17 cellular contexts compared by ENCODE assay signal in the genomic region with DNA sequence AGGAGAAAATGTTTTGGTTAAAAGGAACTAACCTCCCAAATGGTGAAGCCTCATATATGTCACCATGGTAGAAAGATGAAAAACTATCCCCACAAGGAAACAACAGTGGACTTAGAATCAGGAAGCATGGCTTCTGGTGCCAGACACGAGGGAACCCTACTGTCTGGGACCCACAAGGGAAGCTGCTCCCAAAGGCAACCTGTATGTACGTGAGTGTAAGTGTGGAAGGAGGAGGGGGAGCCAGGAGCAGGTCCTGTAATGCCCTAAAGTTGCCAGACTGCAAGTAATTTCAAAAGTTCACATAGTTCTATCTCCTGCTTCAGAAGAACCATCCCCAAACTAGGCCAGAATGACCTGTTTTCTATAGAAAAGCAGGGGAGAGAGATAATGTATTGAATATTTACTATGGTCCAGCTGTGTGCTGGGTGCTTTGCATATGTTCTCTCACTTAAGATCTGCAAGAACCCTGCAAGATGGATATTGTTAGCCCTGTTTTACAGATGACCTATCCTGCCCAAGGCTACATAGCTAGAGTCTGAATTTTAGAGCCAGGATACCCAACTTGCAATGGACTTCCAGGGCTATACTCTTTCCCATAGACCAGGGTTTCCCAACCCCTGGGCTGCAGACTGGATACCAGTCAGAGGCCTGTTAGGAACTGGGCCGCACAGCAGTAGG. TPM values are rescaled to one million over a fixed set of nuclear protein-coding genes. Genes with fewer than 3 reads are reported as not detected.
A peak's percentile ranks its signal among the peaks of the same experiment; 100 is the strongest.
DNase-seq lines count a peak whose midpoint lies in the region; ATAC-seq, FAIRE-seq and TF ChIP-seq lines count a peak whose summit lies in the region.
"Had no signal": no experiment of that assay in that cellular context is flagged by ENCODE, and none has a peak within 500 bp of the region (broad histone marks: within the 10 kb centered on the region; RNA-seq: fewer than 3 reads in every experiment).

No MANE protein-coding gene starts in this region.

- TF ChIP-seq RAD21 in A549 (conservative IDR thresholded peaks at IDR 0.05 in 1 of 2, IDR thresholded peaks at IDR 0.05 in 1 of 2) = no peak

- TF ChIP-seq POLR2A in A549 (IDR thresholded peaks at IDR 0.05; ENCODE audit: low read length) = no peak

- H3K9me3 Mint-ChIP-seq in activated CD4-positive, alpha-beta T cell treated with anti-CD3 and anti-CD28 coated beads, Interleukin-2, amount 10 ng/mL, durations not matched to agents 24 days and 14 days = no peaks in the 10 kb centered on the region
- no peaks in the 10 kb centered on the region for H3K9me3 Mint-ChIP-seq in Caco-2 (ENCODE audit: unreplicated experiment)

- H3K36me3 Mint-ChIP-seq in activated CD4-positive, alpha-beta T cell treated with anti-CD3 and anti-CD28 coated beads, Interleukin-2, amount 10 ng/mL, durations not matched to agents 24 days and 14 days (ENCODE audit: low read depth) = peaks cover 63% of the 10 kb centered on the region
- H3K36me3 Mint-ChIP-seq in T-helper 17 cell (ENCODE audit: low read depth) = no peaks in the 10 kb centered on the region
- H3K36me3 Mint-ChIP-seq in Caco-2 (ENCODE audit: insufficient read depth, unreplicated experiment) = peaks cover 3% of the 10 kb centered on the region

- BruUV-seq in Caco-2 (replicated peaks; lab: Mats Ljungman, UMichigan) = no TSS peak

- H3K4me3 Mint-ChIP-seq in activated CD4-positive, alpha-beta T cell treated with anti-CD3 and anti-CD28 coated beads, Interleukin-2, amount 10 ng/mL, durations not matched to agents 24 days and 14 days = no peak overlapping the region
- peak overlapping the region; percentile 41 for H3K4me3 Mint-ChIP-seq in T-helper 17 cell
- no peak overlapping the region for H3K4me3 Mint-ChIP-seq in Caco-2 (ENCODE audit: unreplicated experiment)

- no peak overlapping the region for H3K4me2 ChIP-seq in A549

- no peaks in the 10 kb centered on the region for H3K36me3 ChIP-seq in Caco-2 (ENCODE audit: control insufficient read depth, insufficient read depth, low read length)
- H3K36me3 ChIP-seq: SJCRH30 had no signal

- CTCF ChIA-PET in A549 (lab: Yijun Ruan, JAX) = interaction anchor here (1.2 kb wide), 1 partner anchor 35 kb away, joined by 3 read pairs; no protein-coding TSS in a partner anchor
- CTCF ChIA-PET in Caco-2 (lab: Charles Lee) = no interaction called here

- no peaks in the 10 kb centered on the region for H3K27me3 Mint-ChIP-seq in activated CD4-positive, alpha-beta T cell treated with anti-CD3 and anti-CD28 coated beads, Interleukin-2, amount 10 ng/mL, durations not matched to agents 24 days and 14 days
- no peaks in the 10 kb centered on the region for H3K27me3 Mint-ChIP-seq in T-helper 17 cell
- H3K27me3 Mint-ChIP-seq in Caco-2 (ENCODE audit: insufficient read depth, unreplicated experiment) = no peaks in the 10 kb centered on the region

- POLR2A ChIA-PET in A549 (lab: Yijun Ruan, JAX) = no interaction called here
- POLR2A ChIA-PET in Caco-2 (lab: Charles Lee) = no interaction called here

- peaks cover 18% of the 10 kb centered on the region for H3K4me1 ChIP-seq in A549
- H3K4me1 ChIP-seq in Caco-2 = peaks cover 13% of the 10 kb centered on the region

- intact Hi-C loops in activated CD4-positive, alpha-beta T cell treated with anti-CD3 and anti-CD28 coated beads, Interleukin-2, amount 10 ng/mL, durations not matched to agents 24 days and 14 days (cut with micrococcal nuclease) = no loop called here
- intact Hi-C loops in Caco-2 (cut with micrococcal nuclease; ENCODE audit: unreplicated experiment) = no loop called here

- H3K27ac ChIP-seq in A549 = 0 out of 6 replicates have a peak overlapping the region, but pooled peaks of 1 of the 2 experiments have one; percentile 2
- H3K27ac ChIP-seq: SJCRH30 had no signal

- H3K4me3 ChIP-seq in A549 (no peak overlapping the region), Caco-2 (ENCODE audit: low read depth, low read length) (no peak overlapping the region)
- H3K4me3 ChIP-seq: SJCRH30 had no signal

- FAIRE-seq in A549 (lab: Jason Lieb, UNC) = no peak
- FAIRE-seq: GM18507, HTR-8/SVneo had no signal

- peaks cover 33% of the 10 kb centered on the region for H3K4me1 Mint-ChIP-seq in activated CD4-positive, alpha-beta T cell treated with anti-CD3 and anti-CD28 coated beads, Interleukin-2, amount 10 ng/mL, durations not matched to agents 24 days and 14 days
- peaks cover 9% of the 10 kb centered on the region for H3K4me1 Mint-ChIP-seq in T-helper 17 cell
- peaks cover 3% of the 10 kb centered on the region for H3K4me1 Mint-ChIP-seq in Caco-2 (ENCODE audit: low read depth, unreplicated experiment)

- 89% methylated on average over 3 of the region's 3 CpGs for WGBS in A549 (ENCODE audit: missing lambda C conversion rate)

- no peak for DNase-seq in activated CD4-positive, alpha-beta T cell treated with anti-CD3 and anti-CD28 coated beads, Interleukin-2, amount 10 ng/mL, durations not matched to agents 24 days and 14 days
- no peak for DNase-seq in activated CD4-positive, alpha-beta T cell treated with anti-CD3 and anti-CD28 coated beads for 4 hours
- DNase-seq in A549 (ENCODE audit: low read depth in 1 of 2, low spot score in 1 of 2) = no peak
- no peak for DNase-seq in T-helper 17 cell
- DNase-seq in islet precursor cell = peak; percentile 42
- no peak for DNase-seq in Caco-2
- DNase-seq: C1 segment of cervical spinal cord, HCEC 1CT, NCI-H1436 treated with DMSO at 0.1 percent for 48 hours, NCI-H345, NCI-H526 treated with DMSO at 0.1 percent for 48 hours, RPMI8226, SJCRH30 had no signal

- ATAC-seq in A549 = peak; percentile 6 to 15; a peak in 5 of 6 replicates
- ATAC-seq in T-helper 17 cell = no peak
- no peak for ATAC-seq in GM21367 (IDR thresholded peaks at IDR 0.05; ENCODE audit: unreplicated experiment)
- ATAC-seq in HG02973 (IDR thresholded peaks at IDR 0.05; ENCODE audit: unreplicated experiment) = no peak

- H3K27me3 ChIP-seq in Caco-2 (replicated peaks; ENCODE audit: control insufficient read depth, insufficient read depth, low read length) = no peaks in the 10 kb centered on the region
- H3K27me3 ChIP-seq: SJCRH30 had no signal

- H3K27ac Mint-ChIP-seq in activated CD4-positive, alpha-beta T cell treated with anti-CD3 and anti-CD28 coated beads, Interleukin-2, amount 10 ng/mL, durations not matched to agents 24 days and 14 days = peak overlapping the region; percentile 8
- H3K27ac Mint-ChIP-seq in T-helper 17 cell = no peak overlapping the region
- H3K27ac Mint-ChIP-seq in Caco-2 (ENCODE audit: unreplicated experiment) = no peak overlapping the region

- no peak for TF ChIP-seq EP300 in A549 (IDR thresholded peaks at IDR 0.05)

- H3K9me3 ChIP-seq in A549 (no peaks in the 10 kb centered on the region), T-helper 17 cell (ENCODE audit: control insufficient read depth, low read length, poor library complexity, severe bottlenecking) (no peaks in the 10 kb centered on the region), Caco-2 (no peaks in the 10 kb centered on the region)
- H3K9me3 ChIP-seq: SJCRH30 had no signal

- no peak for TF ChIP-seq CTCF in A549 (IDR thresholded peaks at IDR 0.05)
- TF ChIP-seq CTCF in Caco-2 (IDR thresholded peaks at IDR 0.05; ENCODE audit: insufficient read depth in 1 of 2, low read depth in 1 of 2, low read length in 1 of 2, severe bottlenecking in 1 of 2, unreplicated experiment in 1 of 2) = no peak

TF ChIP-seq in A549, 52 proteins besides CTCF, POLR2A, EP300 and RAD21:
- TF ChIP-seq SREBF2 (IDR thresholded peaks at IDR 0.05) (no peak), RNF2 (IDR thresholded peaks at IDR 0.05; ENCODE audit: borderline replicate concordance, low read depth) (no peak), POLR2AphosphoS2 (conservative IDR thresholded peaks at IDR 0.05; ENCODE audit: low read length) (peak; percentile 82)

RNA-seq across cellular contexts. Expression of gene DUSP5, which starts 19.2 kb away (rescaled TPM):
- 76.0 and 79.9 TPM in 2 replicates for total RNA-seq in activated CD4-positive, alpha-beta T cell treated with anti-CD3 and anti-CD28 coated beads, Interleukin-2, amount 10 ng/mL, durations not matched to agents 24 days and 14 days
- polyA plus RNA-seq in A549 (2011; rRNA removed) = 152 and 171 TPM in 2 replicates
- polyA plus RNA-seq in A549 (2012; cell fraction: cytosol; rRNA removed) = 92.2 and 125 TPM in 2 replicates
- 137 and 140 TPM in 2 replicates for polyA plus RNA-seq in A549 (2012; cell fraction: nucleus; rRNA removed)
- 47.9 to 49.3 TPM (median 48.8 TPM) in 3 replicates for polyA plus RNA-seq in A549 (2017; fragmentation: RNase III; extraction: RNeasy Plus Mini Kit Qiagen cat#74134 plus additional on column Dnase treatment)
- polyA minus RNA-seq in A549 (2011; rRNA and poly(A)+ RNA removed) = 652 and 758 TPM in 2 replicates
- 100 to 1,000 TPM in 1 of 2 donors, 10 to 100 TPM in 1; 91.9 to 147 TPM for total RNA-seq in T-helper 17 cell
- 15.0 and 18.4 TPM in 2 replicates for total RNA-seq in Caco-2 (2022)

RNA-seq across cellular contexts. Expression of gene SMC3, which starts 50.5 kb away (rescaled TPM):
- total RNA-seq in activated CD4-positive, alpha-beta T cell treated with anti-CD3 and anti-CD28 coated beads, Interleukin-2, amount 10 ng/mL, durations not matched to agents 24 days and 14 days = 82.2 and 87.3 TPM in 2 replicates
- polyA plus RNA-seq in A549 (2011; rRNA removed) (39.2 and 59.5 TPM in 2 replicates), A549 (2017; fragmentation: RNase III; extraction: RNeasy Plus Mini Kit Qiagen cat#74134 plus additional on column Dnase treatment) (60.0 to 60.7 TPM (median 60.5 TPM) in 3 replicates)
- polyA plus RNA-seq in A549 (2012; cell fraction: cytosol; rRNA removed) = 11.2 and 14.2 TPM in 2 replicates
- polyA plus RNA-seq in A549 (2012; cell fraction: nucleus; rRNA removed) = 6.6 and 9.9 TPM in 2 replicates
- 9.1 and 10.0 TPM in 2 replicates for polyA minus RNA-seq in A549 (2011; rRNA and poly(A)+ RNA removed)
- total RNA-seq in T-helper 17 cell (10 to 100 TPM; 31.6 to 35.9 TPM), Caco-2 (2022) (91.4 and 95.7 TPM in 2 replicates)

Comparison
In these comparisons a context has a peak if more than half of its experiments do, and no peak if none do; other contexts are left out.
1. ATAC-seq: peak in A549 (2 of 2); none in T-helper 17 cell (single experiment), GM21367 (single experiment) and HG02973 (single experiment).